ENCODE assay signal across 8 cellular contexts in the genomic region with DNA sequence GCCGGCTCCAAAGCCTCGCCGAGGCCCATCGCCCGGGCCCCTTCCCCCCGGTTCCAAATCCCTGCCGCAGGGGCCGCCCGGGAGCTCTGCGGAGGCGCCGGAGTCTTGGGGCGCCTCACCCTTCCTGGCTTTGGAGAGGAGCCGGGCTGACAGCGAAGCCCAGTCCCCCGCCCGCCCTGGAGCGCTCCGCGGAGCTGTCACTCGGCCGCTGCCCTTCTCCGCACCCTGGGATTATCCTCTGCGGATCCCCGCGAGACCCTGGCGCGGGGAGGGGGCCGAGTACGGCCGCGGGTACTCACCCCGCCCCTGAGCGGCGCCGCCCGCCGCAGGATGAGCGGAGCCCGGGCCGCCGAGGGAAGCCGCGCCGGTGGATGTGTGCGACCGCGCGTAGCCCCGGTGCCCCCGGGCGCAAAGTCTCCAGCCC. TPM values are rescaled to one million over a fixed set of nuclear protein-coding genes. Genes with fewer than 3 reads are reported as not detected.
DNase-seq lines count a peak whose midpoint lies in the region; ATAC-seq and TF ChIP-seq lines count a peak whose summit lies in the region.

No MANE protein-coding gene starts in this region.

- no peak for ATAC-seq in GM21576 (IDR thresholded peaks at IDR 0.05; ENCODE audit: unreplicated experiment)
- no peak for ATAC-seq in GM19455 (IDR thresholded peaks at IDR 0.05; ENCODE audit: unreplicated experiment)

- no peaks in the 10 kb centered on the region for H3K9me3 ChIP-seq in BE2C
- no peaks in the 10 kb centered on the region for H3K9me3 ChIP-seq in uterus

- no peaks in the 10 kb centered on the region for H3K4me1 ChIP-seq in BE2C
- H3K4me1 ChIP-seq in uterus, result no peaks in the 10 kb centered on the region

- intact Hi-C loops in uterus (cut with DNase I; ENCODE audit: low total_unique reads), result no loop called here

- DNase-seq in BE2C (peak; percentile 62), HK-2 (ENCODE audit: unreplicated experiment) (peak; percentile 12), cerebellar cortex (ENCODE audit: low spot score) (peak; percentile 34), medulla oblongata (ENCODE audit: extremely low spot score) (peak; percentile 12), uterus (no peak)
- no peak for DNase-seq in activated CD4-positive, alpha-beta T cell treated with anti-CD3 and anti-CD28 coated beads for 4 hours

- H3K36me3 ChIP-seq in BE2C (no peaks in the 10 kb centered on the region), uterus (no peaks in the 10 kb centered on the region)

- TF ChIP-seq POLR2A in uterus (IDR thresholded peaks at IDR 0.05), result no peak

- H3K27me3 ChIP-seq in BE2C (no peaks in the 10 kb centered on the region), uterus (no peaks in the 10 kb centered on the region)

- no peak overlapping the region for H3K27ac ChIP-seq in uterus

- H3K4me3 ChIP-seq in BE2C (ENCODE audit: low read depth, low read length) (peak overlapping the region; percentile 87), uterus (peak overlapping the region; percentile 17 to 38)

- no peak for TF ChIP-seq CTCF in BE2C (IDR thresholded peaks at IDR 0.05; ENCODE audit: low read depth, low read length)
- TF ChIP-seq CTCF in uterus (IDR thresholded peaks at IDR 0.05), result no peak

RNA-seq across cellular contexts. Expression of gene SNAP91, which starts 0.3 kb away (rescaled TPM):
- polyA plus RNA-seq in BE2C (2012; ENCODE audit: insufficient read depth, insufficient read length, low read depth), result 62.0 TPM
- total RNA-seq in uterus, result 10 to 100 TPM in 1 of 4 donors, 1 to 10 TPM in 1, not detected in 2; 1.8 to 18.1 TPM

Comparison
In these comparisons a context has a peak if more than half of its experiments do, and no peak if none do; other contexts are left out.
1. DNase-seq: peak in BE2C (single experiment), HK-2 (single experiment), cerebellar cortex (single experiment) and medulla oblongata (single experiment); none in uterus (0 of 2) and activated CD4-positive, alpha-beta T cell treated with anti-CD3 and anti-CD28 coated beads for 4 hours (0 of 2).